In the genomic region with DNA sequence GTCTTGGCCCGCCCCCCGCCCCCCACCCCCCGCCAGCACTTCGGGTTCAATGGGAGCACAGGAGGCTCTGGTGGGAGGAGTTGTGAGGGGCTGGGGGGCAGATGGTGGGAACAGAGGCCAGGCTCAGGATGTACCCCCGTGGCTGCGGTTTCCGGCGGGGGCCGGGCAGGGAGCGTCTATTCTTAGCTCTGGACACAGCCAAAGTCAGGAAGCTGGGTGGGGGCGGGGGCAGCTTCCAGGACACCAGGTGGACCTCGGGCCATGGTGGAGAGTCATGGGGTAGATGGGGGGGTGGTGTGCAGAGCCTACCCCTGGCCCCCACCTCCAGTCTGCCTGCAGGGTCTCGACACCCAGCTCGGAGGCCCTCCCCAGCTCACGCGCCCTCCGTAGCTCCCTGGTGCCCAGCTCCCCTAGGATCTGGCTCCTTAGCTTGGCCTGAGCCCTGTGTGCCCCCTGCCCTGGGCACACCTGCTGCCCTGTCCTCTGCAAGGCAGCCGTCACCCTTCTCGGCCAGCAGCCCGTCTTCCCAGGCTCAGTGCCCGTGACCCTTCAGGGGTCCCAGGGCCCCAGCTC, we compare ENCODE assay signal across 1 cellular context.
A peak's percentile ranks its signal among the peaks of the same experiment; 100 is the strongest.
TF ChIP-seq lines count a peak whose summit lies in the region.

No MANE protein-coding gene starts in this region.

TF ChIP-seq in K562, 482 proteins besides CTCF, POLR2A, EP300 and RAD21 (continued from another document and continues in another):
- TF ChIP-seq, protein P1, sequence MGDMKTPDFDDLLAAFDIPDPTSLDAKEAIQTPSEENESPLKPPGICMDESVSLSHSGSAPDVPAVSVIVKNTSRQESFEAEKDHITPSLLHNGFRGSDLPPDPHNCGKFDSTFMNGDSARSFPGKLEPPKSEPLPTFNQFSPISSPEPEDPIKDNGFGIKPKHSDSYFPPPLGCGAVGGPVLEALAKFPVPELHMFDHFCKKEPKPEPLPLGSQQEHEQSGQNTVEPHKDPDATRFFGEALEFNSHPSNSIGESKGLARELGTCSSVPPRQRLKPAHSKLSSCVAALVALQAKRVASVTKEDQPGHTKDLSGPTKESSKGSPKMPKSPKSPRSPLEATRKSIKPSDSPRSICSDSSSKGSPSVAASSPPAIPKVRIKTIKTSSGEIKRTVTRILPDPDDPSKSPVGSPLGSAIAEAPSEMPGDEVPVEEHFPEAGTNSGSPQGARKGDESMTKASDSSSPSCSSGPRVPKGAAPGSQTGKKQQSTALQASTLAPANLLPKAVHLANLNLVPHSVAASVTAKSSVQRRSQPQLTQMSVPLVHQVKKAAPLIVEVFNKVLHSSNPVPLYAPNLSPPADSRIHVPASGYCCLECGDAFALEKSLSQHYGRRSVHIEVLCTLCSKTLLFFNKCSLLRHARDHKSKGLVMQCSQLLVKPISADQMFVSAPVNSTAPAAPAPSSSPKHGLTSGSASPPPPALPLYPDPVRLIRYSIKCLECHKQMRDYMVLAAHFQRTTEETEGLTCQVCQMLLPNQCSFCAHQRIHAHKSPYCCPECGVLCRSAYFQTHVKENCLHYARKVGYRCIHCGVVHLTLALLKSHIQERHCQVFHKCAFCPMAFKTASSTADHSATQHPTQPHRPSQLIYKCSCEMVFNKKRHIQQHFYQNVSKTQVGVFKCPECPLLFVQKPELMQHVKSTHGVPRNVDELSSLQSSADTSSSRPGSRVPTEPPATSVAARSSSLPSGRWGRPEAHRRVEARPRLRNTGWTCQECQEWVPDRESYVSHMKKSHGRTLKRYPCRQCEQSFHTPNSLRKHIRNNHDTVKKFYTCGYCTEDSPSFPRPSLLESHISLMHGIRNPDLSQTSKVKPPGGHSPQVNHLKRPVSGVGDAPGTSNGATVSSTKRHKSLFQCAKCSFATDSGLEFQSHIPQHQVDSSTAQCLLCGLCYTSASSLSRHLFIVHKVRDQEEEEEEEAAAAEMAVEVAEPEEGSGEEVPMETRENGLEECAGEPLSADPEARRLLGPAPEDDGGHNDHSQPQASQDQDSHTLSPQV (IDR thresholded peaks at IDR 0.05) = peak; percentile 88
- TF ChIP-seq, protein P2, sequence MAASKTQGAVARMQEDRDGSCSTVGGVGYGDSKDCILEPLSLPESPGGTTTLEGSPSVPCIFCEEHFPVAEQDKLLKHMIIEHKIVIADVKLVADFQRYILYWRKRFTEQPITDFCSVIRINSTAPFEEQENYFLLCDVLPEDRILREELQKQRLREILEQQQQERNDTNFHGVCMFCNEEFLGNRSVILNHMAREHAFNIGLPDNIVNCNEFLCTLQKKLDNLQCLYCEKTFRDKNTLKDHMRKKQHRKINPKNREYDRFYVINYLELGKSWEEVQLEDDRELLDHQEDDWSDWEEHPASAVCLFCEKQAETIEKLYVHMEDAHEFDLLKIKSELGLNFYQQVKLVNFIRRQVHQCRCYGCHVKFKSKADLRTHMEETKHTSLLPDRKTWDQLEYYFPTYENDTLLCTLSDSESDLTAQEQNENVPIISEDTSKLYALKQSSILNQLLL (CRISPR knock-in tag; IDR thresholded peaks at IDR 0.05; ENCODE audit: borderline replicate concordance) = no peak
- no peak for TF ChIP-seq BDP1 (IDR thresholded peaks at IDR 0.05; ENCODE audit: insufficient read depth, insufficient read length)
- TF ChIP-seq FOXP1 (CRISPR knock-in tag; IDR thresholded peaks at IDR 0.05) = no peak
- TF ChIP-seq ZNF561 (CRISPR knock-in tag; conservative IDR thresholded peaks at IDR 0.05) = no peak
- TF ChIP-seq CREB1 (IDR thresholded peaks at IDR 0.05) = no peak
- TF ChIP-seq CREB1 (CRISPR knock-in tag; IDR thresholded peaks at IDR 0.05) = 0 out of 2 replicates have a peak, but pooled peaks have one; percentile 10
- TF ChIP-seq MTA2 (IDR thresholded peaks at IDR 0.05; ENCODE audit: low read depth) = no peak
- no peak for TF ChIP-seq SAFB2 (IDR thresholded peaks at IDR 0.05; ENCODE audit: borderline replicate concordance, low read depth, low read length, severe bottlenecking)
- TF ChIP-seq BCOR (IDR thresholded peaks at IDR 0.05) = no peak
- TF ChIP-seq ZNF232 (CRISPR knock-in tag; IDR thresholded peaks at IDR 0.05) = no peak
- TF ChIP-seq, protein P3, sequence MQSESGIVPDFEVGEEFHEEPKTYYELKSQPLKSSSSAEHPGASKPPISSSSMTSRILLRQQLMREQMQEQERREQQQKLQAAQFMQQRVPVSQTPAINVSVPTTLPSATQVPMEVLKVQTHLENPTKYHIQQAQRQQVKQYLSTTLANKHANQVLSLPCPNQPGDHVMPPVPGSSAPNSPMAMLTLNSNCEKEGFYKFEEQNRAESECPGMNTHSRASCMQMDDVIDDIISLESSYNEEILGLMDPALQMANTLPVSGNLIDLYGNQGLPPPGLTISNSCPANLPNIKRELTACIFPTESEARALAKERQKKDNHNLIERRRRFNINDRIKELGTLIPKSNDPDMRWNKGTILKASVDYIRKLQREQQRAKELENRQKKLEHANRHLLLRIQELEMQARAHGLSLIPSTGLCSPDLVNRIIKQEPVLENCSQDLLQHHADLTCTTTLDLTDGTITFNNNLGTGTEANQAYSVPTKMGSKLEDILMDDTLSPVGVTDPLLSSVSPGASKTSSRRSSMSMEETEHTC (IDR thresholded peaks at IDR 0.05) = no peak
- TF ChIP-seq ZBTB17 (CRISPR knock-in tag; IDR thresholded peaks at IDR 0.05) = peak; percentile 63
- no peak for TF ChIP-seq HOXB6 (CRISPR knock-in tag; IDR thresholded peaks at IDR 0.05; ENCODE audit: borderline replicate concordance)
- TF ChIP-seq, protein P4, sequence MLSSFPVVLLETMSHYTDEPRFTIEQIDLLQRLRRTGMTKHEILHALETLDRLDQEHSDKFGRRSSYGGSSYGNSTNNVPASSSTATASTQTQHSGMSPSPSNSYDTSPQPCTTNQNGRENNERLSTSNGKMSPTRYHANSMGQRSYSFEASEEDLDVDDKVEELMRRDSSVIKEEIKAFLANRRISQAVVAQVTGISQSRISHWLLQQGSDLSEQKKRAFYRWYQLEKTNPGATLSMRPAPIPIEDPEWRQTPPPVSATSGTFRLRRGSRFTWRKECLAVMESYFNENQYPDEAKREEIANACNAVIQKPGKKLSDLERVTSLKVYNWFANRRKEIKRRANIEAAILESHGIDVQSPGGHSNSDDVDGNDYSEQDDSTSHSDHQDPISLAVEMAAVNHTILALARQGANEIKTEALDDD (IDR thresholded peaks at IDR 0.05) = no peak
- TF ChIP-seq KLF1 (tag; IDR thresholded peaks at IDR 0.05) = no peak
- TF ChIP-seq RBM22 (IDR thresholded peaks at IDR 0.05; ENCODE audit: low read depth, low read length, poor library complexity, severe bottlenecking) = no peak
- TF ChIP-seq FOXK2 (conservative IDR thresholded peaks at IDR 0.05 in 1 of 2, IDR thresholded peaks at IDR 0.05 in 1 of 2; ENCODE audit: low read depth in 2 of 2) = no peak
- TF ChIP-seq HNRNPL (IDR thresholded peaks at IDR 0.05; ENCODE audit: low read depth, low read length) = 0 out of 2 replicates have a peak, but pooled peaks have one; percentile 41
- no peak for TF ChIP-seq ZNF316 (IDR thresholded peaks at IDR 0.05)
- TF ChIP-seq MEF2A (IDR thresholded peaks at IDR 0.05; ENCODE audit: control insufficient read depth, low read depth, low read length) = peak; percentile 92
- peak; percentile 81 for TF ChIP-seq ZNF311 (CRISPR knock-in tag; IDR thresholded peaks at IDR 0.05)
- TF ChIP-seq, protein P5, sequence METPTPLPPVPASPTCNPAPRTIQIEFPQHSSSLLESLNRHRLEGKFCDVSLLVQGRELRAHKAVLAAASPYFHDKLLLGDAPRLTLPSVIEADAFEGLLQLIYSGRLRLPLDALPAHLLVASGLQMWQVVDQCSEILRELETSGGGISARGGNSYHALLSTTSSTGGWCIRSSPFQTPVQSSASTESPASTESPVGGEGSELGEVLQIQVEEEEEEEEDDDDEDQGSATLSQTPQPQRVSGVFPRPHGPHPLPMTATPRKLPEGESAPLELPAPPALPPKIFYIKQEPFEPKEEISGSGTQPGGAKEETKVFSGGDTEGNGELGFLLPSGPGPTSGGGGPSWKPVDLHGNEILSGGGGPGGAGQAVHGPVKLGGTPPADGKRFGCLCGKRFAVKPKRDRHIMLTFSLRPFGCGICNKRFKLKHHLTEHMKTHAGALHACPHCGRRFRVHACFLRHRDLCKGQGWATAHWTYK (CRISPR knock-in tag; IDR thresholded peaks at IDR 0.05) = peak; percentile 64; the same call in 1 of the 2 replicates
- no peak for TF ChIP-seq ZNF436 (CRISPR knock-in tag; IDR thresholded peaks at IDR 0.05)
- TF ChIP-seq SMAD2 (IDR thresholded peaks at IDR 0.05; ENCODE audit: low read depth, low read length) = no peak
- TF ChIP-seq NCOR1 (IDR thresholded peaks at IDR 0.05) = peak; percentile 22; the same call in 1 of the 2 replicates
- no peak for TF ChIP-seq BCL6 (CRISPR knock-in tag; IDR thresholded peaks at IDR 0.05)
- TF ChIP-seq, protein P6, sequence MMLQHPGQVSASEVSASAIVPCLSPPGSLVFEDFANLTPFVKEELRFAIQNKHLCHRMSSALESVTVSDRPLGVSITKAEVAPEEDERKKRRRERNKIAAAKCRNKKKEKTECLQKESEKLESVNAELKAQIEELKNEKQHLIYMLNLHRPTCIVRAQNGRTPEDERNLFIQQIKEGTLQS (IDR thresholded peaks at IDR 0.05) = no peak
- TF ChIP-seq, protein P6 (CRISPR knock-in tag; conservative IDR thresholded peaks at IDR 0.05) = no peak
- TF ChIP-seq, protein P7, sequence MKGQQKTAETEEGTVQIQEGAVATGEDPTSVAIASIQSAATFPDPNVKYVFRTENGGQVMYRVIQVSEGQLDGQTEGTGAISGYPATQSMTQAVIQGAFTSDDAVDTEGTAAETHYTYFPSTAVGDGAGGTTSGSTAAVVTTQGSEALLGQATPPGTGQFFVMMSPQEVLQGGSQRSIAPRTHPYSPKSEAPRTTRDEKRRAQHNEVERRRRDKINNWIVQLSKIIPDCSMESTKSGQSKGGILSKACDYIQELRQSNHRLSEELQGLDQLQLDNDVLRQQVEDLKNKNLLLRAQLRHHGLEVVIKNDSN (CRISPR knock-in tag; IDR thresholded peaks at IDR 0.05) = no peak
- TF ChIP-seq, protein P8, sequence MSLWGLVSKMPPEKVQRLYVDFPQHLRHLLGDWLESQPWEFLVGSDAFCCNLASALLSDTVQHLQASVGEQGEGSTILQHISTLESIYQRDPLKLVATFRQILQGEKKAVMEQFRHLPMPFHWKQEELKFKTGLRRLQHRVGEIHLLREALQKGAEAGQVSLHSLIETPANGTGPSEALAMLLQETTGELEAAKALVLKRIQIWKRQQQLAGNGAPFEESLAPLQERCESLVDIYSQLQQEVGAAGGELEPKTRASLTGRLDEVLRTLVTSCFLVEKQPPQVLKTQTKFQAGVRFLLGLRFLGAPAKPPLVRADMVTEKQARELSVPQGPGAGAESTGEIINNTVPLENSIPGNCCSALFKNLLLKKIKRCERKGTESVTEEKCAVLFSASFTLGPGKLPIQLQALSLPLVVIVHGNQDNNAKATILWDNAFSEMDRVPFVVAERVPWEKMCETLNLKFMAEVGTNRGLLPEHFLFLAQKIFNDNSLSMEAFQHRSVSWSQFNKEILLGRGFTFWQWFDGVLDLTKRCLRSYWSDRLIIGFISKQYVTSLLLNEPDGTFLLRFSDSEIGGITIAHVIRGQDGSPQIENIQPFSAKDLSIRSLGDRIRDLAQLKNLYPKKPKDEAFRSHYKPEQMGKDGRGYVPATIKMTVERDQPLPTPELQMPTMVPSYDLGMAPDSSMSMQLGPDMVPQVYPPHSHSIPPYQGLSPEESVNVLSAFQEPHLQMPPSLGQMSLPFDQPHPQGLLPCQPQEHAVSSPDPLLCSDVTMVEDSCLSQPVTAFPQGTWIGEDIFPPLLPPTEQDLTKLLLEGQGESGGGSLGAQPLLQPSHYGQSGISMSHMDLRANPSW (CRISPR knock-in tag; IDR thresholded peaks at IDR 0.05) = no peak
- no peak for TF ChIP-seq CCAR2 (IDR thresholded peaks at IDR 0.05; ENCODE audit: low read depth, low read length)
- TF ChIP-seq TAF15 (IDR thresholded peaks at IDR 0.05; ENCODE audit: low read depth, low read length) = no peak
- no peak for TF ChIP-seq ATF7 (IDR thresholded peaks at IDR 0.05)
- TF ChIP-seq, protein P9, sequence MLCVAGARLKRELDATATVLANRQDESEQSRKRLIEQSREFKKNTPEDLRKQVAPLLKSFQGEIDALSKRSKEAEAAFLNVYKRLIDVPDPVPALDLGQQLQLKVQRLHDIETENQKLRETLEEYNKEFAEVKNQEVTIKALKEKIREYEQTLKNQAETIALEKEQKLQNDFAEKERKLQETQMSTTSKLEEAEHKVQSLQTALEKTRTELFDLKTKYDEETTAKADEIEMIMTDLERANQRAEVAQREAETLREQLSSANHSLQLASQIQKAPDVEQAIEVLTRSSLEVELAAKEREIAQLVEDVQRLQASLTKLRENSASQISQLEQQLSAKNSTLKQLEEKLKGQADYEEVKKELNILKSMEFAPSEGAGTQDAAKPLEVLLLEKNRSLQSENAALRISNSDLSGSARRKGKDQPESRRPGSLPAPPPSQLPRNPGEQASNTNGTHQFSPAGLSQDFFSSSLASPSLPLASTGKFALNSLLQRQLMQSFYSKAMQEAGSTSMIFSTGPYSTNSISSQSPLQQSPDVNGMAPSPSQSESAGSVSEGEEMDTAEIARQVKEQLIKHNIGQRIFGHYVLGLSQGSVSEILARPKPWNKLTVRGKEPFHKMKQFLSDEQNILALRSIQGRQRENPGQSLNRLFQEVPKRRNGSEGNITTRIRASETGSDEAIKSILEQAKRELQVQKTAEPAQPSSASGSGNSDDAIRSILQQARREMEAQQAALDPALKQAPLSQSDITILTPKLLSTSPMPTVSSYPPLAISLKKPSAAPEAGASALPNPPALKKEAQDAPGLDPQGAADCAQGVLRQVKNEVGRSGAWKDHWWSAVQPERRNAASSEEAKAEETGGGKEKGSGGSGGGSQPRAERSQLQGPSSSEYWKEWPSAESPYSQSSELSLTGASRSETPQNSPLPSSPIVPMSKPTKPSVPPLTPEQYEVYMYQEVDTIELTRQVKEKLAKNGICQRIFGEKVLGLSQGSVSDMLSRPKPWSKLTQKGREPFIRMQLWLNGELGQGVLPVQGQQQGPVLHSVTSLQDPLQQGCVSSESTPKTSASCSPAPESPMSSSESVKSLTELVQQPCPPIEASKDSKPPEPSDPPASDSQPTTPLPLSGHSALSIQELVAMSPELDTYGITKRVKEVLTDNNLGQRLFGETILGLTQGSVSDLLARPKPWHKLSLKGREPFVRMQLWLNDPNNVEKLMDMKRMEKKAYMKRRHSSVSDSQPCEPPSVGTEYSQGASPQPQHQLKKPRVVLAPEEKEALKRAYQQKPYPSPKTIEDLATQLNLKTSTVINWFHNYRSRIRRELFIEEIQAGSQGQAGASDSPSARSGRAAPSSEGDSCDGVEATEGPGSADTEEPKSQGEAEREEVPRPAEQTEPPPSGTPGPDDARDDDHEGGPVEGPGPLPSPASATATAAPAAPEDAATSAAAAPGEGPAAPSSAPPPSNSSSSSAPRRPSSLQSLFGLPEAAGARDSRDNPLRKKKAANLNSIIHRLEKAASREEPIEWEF (CRISPR knock-in tag; IDR thresholded peaks at IDR 0.05) = no peak
- TF ChIP-seq ZFP36 (IDR thresholded peaks at IDR 0.05; ENCODE audit: low read depth, low read length, partially characterized antibody) = peak; percentile 74
- no peak for TF ChIP-seq ZNF586 (CRISPR knock-in tag; conservative IDR thresholded peaks at IDR 0.05)
- TF ChIP-seq STAG1 (CRISPR knock-in tag; IDR thresholded peaks at IDR 0.05; ENCODE audit: borderline replicate concordance) = no peak
- TF ChIP-seq SAFB (IDR thresholded peaks at IDR 0.05; ENCODE audit: borderline replicate concordance, low read depth, low read length) = no peak
- TF ChIP-seq RCOR1 (IDR thresholded peaks at IDR 0.05; ENCODE audit: borderline replicate concordance in 1 of 2, low read depth in 2 of 2, low read length in 2 of 2) = no peak
- TF ChIP-seq MYC (IDR thresholded peaks at IDR 0.05; ENCODE audit: low read depth, low read length) = no peak
- TF ChIP-seq MYC (CRISPR knock-in tag; IDR thresholded peaks at IDR 0.05; ENCODE audit: borderline replicate concordance, low read depth) = no peak
- TF ChIP-seq KDM1A (IDR thresholded peaks at IDR 0.05) = peak in 1 of 2 experiments; percentile 31; a peak in 1 of 4 replicates
